Comparison of ENCODE assay signal across 1 cellular context in genomic region chr5:34672196-34672595, GRCh38.
TF ChIP-seq lines count a peak whose summit lies in the region.

No MANE protein-coding gene starts in this region.

TF ChIP-seq in endothelial cell of umbilical vein, 7 proteins besides CTCF, POLR2A, EP300 and RAD21 (continued from another document):
- TF ChIP-seq JUN (IDR thresholded peaks at IDR 0.05; ENCODE audit: borderline replicate concordance, insufficient read depth, insufficient read length, low read depth) (no peak), MAX (IDR thresholded peaks at IDR 0.05; ENCODE audit: insufficient read depth, insufficient read length) (no peak), FOS (IDR thresholded peaks at IDR 0.05; ENCODE audit: borderline replicate concordance, insufficient read depth, low read length) (no peak), GATA2 (IDR thresholded peaks at IDR 0.05; ENCODE audit: insufficient read depth, insufficient read length, low read depth, low read length) (no peak), MYC (IDR thresholded peaks at IDR 0.05; ENCODE audit: low read depth, low read length) (no peak)
TF ChIP-seq in endothelial cell of umbilical vein: peak in this region for 0.
